In the genomic region with DNA sequence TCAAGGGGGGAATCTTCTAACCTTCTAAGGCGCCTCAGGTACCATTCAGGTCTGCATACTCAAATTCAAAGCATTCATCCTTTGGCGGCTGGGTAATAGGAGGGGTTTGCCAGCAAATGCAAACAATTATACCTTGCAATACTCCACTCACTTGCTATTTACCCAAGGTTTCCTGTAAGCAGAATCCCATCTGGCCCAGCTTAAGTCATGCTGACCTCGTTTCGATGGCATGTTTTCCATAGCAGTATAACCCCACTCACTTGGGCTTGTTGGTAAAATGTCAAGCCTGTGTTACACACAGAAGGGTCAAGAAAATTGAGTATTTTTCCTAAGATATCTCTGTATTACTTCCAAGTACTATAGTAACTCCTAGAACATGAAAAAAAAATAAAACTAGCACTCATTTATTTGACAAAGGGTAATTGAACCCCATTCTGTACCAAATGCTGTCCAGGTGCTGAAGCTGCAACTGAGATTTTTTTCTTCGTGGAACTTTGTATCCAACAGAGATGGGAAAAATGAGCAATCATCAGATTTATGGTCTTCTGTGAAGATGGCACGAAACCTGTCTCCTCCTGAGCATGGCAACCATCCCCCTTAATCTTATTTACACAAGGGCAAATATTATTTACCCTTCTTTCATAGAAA, we compare ENCODE assay signal across 18 cellular contexts.
DNase-seq lines count a peak whose midpoint lies in the region.
"Had no signal": no experiment of that assay in that cellular context is flagged by ENCODE, and none has a peak within 500 bp of the region (broad histone marks: within the 10 kb centered on the region; RNA-seq: fewer than 3 reads in every experiment).

No MANE protein-coding gene starts in this region.

- no peaks in the 10 kb centered on the region for H3K9me3 ChIP-seq in endocrine pancreas (ENCODE audit: control insufficient read depth, low read length)
- H3K9me3 ChIP-seq: transverse colon had no signal

- no peaks in the 10 kb centered on the region for H3K36me3 ChIP-seq in endocrine pancreas (ENCODE audit: control insufficient read depth, insufficient read depth, low read length)
- H3K36me3 ChIP-seq: transverse colon had no signal

- peak; percentile 26 for DNase-seq in NCI-H748 (lab: John Stamatoyannopoulos, UW; ENCODE audit: unreplicated experiment)
- no peak for DNase-seq in NCI-H748 treated with DMSO at 0.1 percent for 48 hours (lab: John Stamatoyannopoulos, UW)
- peak; percentile 85 for DNase-seq in NCI-H2029 (lab: John Stamatoyannopoulos, UW)
- DNase-seq in skeletal muscle cell (ENCODE audit: low read depth): peak; percentile 30
- DNase-seq in DMS114 treated with DMSO at 0.1 percent for 48 hours (lab: John Stamatoyannopoulos, UW; ENCODE audit: unreplicated experiment): no peak
- DNase-seq in SIG-M5 (lab: John Stamatoyannopoulos, UW): no peak
- no peak for DNase-seq in globus pallidus (ENCODE audit: low spot score)
- DNase-seq: activated CD4-positive, alpha-beta T cell treated with anti-CD3 and anti-CD28 coated beads, Interleukin-2, amount 50 U/mL, for 1 hour; activated T-cell treated with anti-CD3 and anti-CD28 coated beads, Interleukin-2, amount 50 U/mL, for 48 hours; AML-193; amygdala; dermis blood vessel endothelial cell; DND-41; NCI-H1930; PC-9; T-helper 17 cell; transverse colon had no signal

- H3K4me3 ChIP-seq in endocrine pancreas (ENCODE audit: control insufficient read depth, insufficient read depth, low read length) (peak overlapping the region; percentile 60), skeletal muscle cell (ENCODE audit: low read depth, low read length) (no peak overlapping the region)
- H3K4me3 ChIP-seq: PC-9, transverse colon had no signal

- H3K27me3 ChIP-seq in endocrine pancreas (ENCODE audit: control insufficient read depth, insufficient read depth, low read length): no peaks in the 10 kb centered on the region
- H3K27me3 ChIP-seq: transverse colon had no signal

- H3K9ac ChIP-seq in endocrine pancreas (ENCODE audit: control insufficient read depth, insufficient read depth, low read length): no peak overlapping the region

- peaks cover 5% of the 10 kb centered on the region for H3K4me1 ChIP-seq in endocrine pancreas (ENCODE audit: control insufficient read depth, insufficient read depth, low read length)
- H3K4me1 ChIP-seq: transverse colon had no signal

Comparison
In these comparisons a context has a peak if more than half of its experiments do, and no peak if none do; other contexts are left out.
1. DNase-seq: peak in NCI-H748 (single experiment), NCI-H2029 (single experiment) and skeletal muscle cell (single experiment); none in NCI-H748 treated with DMSO at 0.1 percent for 48 hours (single experiment), DMS114 treated with DMSO at 0.1 percent for 48 hours (single experiment), SIG-M5 (single experiment) and globus pallidus (single experiment).